20 cellular contexts compared by ENCODE assay signal in genomic region chr19:10122066-10122465, GRCh38. TPM values are rescaled to one million over a fixed set of nuclear protein-coding genes. Genes with fewer than 3 reads are reported as not detected.
DNase-seq lines count a peak whose midpoint lies in the region; ATAC-seq and TF ChIP-seq lines count a peak whose summit lies in the region.
"Had no signal": no experiment of that assay in that cellular context is flagged by ENCODE, and none has a peak within 500 bp of the region (broad histone marks: within the 10 kb centered on the region; RNA-seq: fewer than 3 reads in every experiment).

No MANE protein-coding gene starts in this region.

- H3K4me3 Mint-ChIP-seq in MCF 10A (ENCODE audit: unreplicated experiment) (no peak overlapping the region), nephron (no peak overlapping the region)
- H3K4me3 Mint-ChIP-seq in CD8-positive, alpha-beta T cell: no peak overlapping the region
- H3K4me3 Mint-ChIP-seq: effector memory CD8-positive, alpha-beta T cell; neural progenitor cell; T-cell had no signal

- no TSS peak for BruUV-seq in MCF 10A (replicated peaks; lab: Mats Ljungman, UMichigan)

- 5 to 6% methylated on average over 6 of the region's 6 CpGs for WGBS in aorta, 2 donors

- H3K36me3 Mint-ChIP-seq in MCF 10A (ENCODE audit: insufficient read depth, unreplicated experiment) (peaks cover 18% of the 10 kb centered on the region), nephron (ENCODE audit: low read depth) (peaks cover 13% of the 10 kb centered on the region)
- peaks cover 23% of the 10 kb centered on the region for H3K36me3 Mint-ChIP-seq in CD8-positive, alpha-beta T cell

- TF ChIP-seq CTCF in MCF 10A (IDR thresholded peaks at IDR 0.05; ENCODE audit: unreplicated experiment): no peak
- no peak for TF ChIP-seq CTCF in breast epithelium (IDR thresholded peaks at IDR 0.05)
- TF ChIP-seq CTCF in coronary artery (IDR thresholded peaks at IDR 0.05): no peak
- TF ChIP-seq CTCF in nephron (IDR thresholded peaks at IDR 0.05; ENCODE audit: unreplicated experiment in 3 of 3): no peak
- no peak for TF ChIP-seq CTCF in CD8-positive, alpha-beta T cell (IDR thresholded peaks at IDR 0.05)

- H3K27me3 Mint-ChIP-seq in MCF 10A (ENCODE audit: insufficient read depth, unreplicated experiment) (no peaks in the 10 kb centered on the region), nephron (ENCODE audit: low read depth) (peaks cover 3% of the 10 kb centered on the region)
- H3K27me3 Mint-ChIP-seq in CD8-positive, alpha-beta T cell (ENCODE audit: low read depth): no peaks in the 10 kb centered on the region
- H3K27me3 Mint-ChIP-seq: effector memory CD8-positive, alpha-beta T cell; T-cell had no signal

- no peak overlapping the region for H3K4me3 ChIP-seq in breast epithelium
- H3K4me3 ChIP-seq in coronary artery: no peak overlapping the region
- H3K4me3 ChIP-seq in aorta (ENCODE audit: low read length in 2 of 2): no peak overlapping the region
- H3K4me3 ChIP-seq in CD8-positive, alpha-beta T cell (ENCODE audit: low read depth, low read length): no peak overlapping the region
- H3K4me3 ChIP-seq: A549, adrenal gland, hepatocyte, neural progenitor cell, skin epidermis had no signal

- peaks cover 6% of the 10 kb centered on the region for H3K4me1 Mint-ChIP-seq in MCF 10A (ENCODE audit: insufficient read depth, unreplicated experiment)
- H3K4me1 Mint-ChIP-seq in nephron: peaks cover 11% of the 10 kb centered on the region
- peaks cover 20% of the 10 kb centered on the region for H3K4me1 Mint-ChIP-seq in CD8-positive, alpha-beta T cell (ENCODE audit: low read depth)

- H3K27ac Mint-ChIP-seq in MCF 10A (ENCODE audit: low read depth, unreplicated experiment) (peak overlapping the region; percentile 33), nephron (peak overlapping the region in 2 of 3 experiments; percentile 37 to 79)
- no peak overlapping the region for H3K27ac Mint-ChIP-seq in CD8-positive, alpha-beta T cell
- H3K27ac Mint-ChIP-seq: effector memory CD8-positive, alpha-beta T cell; neural progenitor cell; T-cell had no signal

- DNase-seq in MCF 10A (ENCODE audit: unreplicated experiment) (no peak), breast epithelium (ENCODE audit: low spot score in 2 of 2) (no peak), coronary artery (ENCODE audit: low spot score) (no peak), aorta (peak in 1 of 2 donors; percentile 67)
- DNase-seq in activated effector memory CD4-positive, alpha-beta T cell treated with anti-CD3 and anti-CD28 coated beads, Interleukin-2, amount 50 U/mL, for 16 hours: no peak
- no peak for DNase-seq in activated effector memory CD4-positive, alpha-beta T cell treated with Interleukin-2 at 50 U/mL for 16 hours
- no peak for DNase-seq in CD8-positive, alpha-beta T cell
- DNase-seq: activated CD4-positive, CD25-positive, alpha-beta regulatory T cell treated with anti-CD3 and anti-CD28 coated beads, Interleukin-2, amount 50 U/mL, for 72 hours; DMS153; effector memory CD8-positive, alpha-beta T cell; NCI-H510A; T-cell had no signal

- TF ChIP-seq POLR2A in breast epithelium (IDR thresholded peaks at IDR 0.05): no peak

- H3K36me3 ChIP-seq in breast epithelium (no peaks in the 10 kb centered on the region), aorta (ENCODE audit: control insufficient read depth in 1 of 2, insufficient read depth in 2 of 2, low read length in 1 of 2) (no peaks in the 10 kb centered on the region)
- H3K36me3 ChIP-seq in CD8-positive, alpha-beta T cell (ENCODE audit: insufficient read depth, low read length): peaks cover 12% of the 10 kb centered on the region
- H3K36me3 ChIP-seq: neural progenitor cell had no signal

- H3K4me1 ChIP-seq in breast epithelium (peaks cover 4 to 8% of the 10 kb centered on the region in 2 donors), aorta (ENCODE audit: control insufficient read depth in 1 of 2, insufficient read depth in 2 of 2, low read length in 2 of 2) (no peaks in the 10 kb centered on the region)
- peaks cover 21% of the 10 kb centered on the region for H3K4me1 ChIP-seq in CD8-positive, alpha-beta T cell (ENCODE audit: insufficient read depth, low read length)
- H3K4me1 ChIP-seq: neural progenitor cell had no signal

- H3K9me3 ChIP-seq in breast epithelium (no peaks in the 10 kb centered on the region), aorta (ENCODE audit: control insufficient read depth, low read length) (no peaks in the 10 kb centered on the region)
- no peaks in the 10 kb centered on the region for H3K9me3 ChIP-seq in CD8-positive, alpha-beta T cell (ENCODE audit: low read length)
- H3K9me3 ChIP-seq: A549, adrenal gland had no signal

- H3K27me3 ChIP-seq in breast epithelium: no peaks in the 10 kb centered on the region
- no peaks in the 10 kb centered on the region for H3K27me3 ChIP-seq in aorta (ENCODE audit: control insufficient read depth in 1 of 2, insufficient read depth in 2 of 2, low read length in 1 of 2)
- no peaks in the 10 kb centered on the region for H3K27me3 ChIP-seq in CD8-positive, alpha-beta T cell (ENCODE audit: insufficient read depth, low read length)
- H3K27me3 ChIP-seq: adrenal gland, hepatocyte, neural progenitor cell had no signal

- H3K9me3 Mint-ChIP-seq in MCF 10A (ENCODE audit: unreplicated experiment) (no peaks in the 10 kb centered on the region), nephron (no peaks in the 10 kb centered on the region)
- H3K9me3 Mint-ChIP-seq in CD8-positive, alpha-beta T cell: no peaks in the 10 kb centered on the region
- H3K9me3 Mint-ChIP-seq: effector memory CD8-positive, alpha-beta T cell; neural progenitor cell; T-cell had no signal

- POLR2A ChIA-PET in MCF 10A (lab: Yijun Ruan, JAX): interaction anchor here (0.7 to 1.2 kb wide), 2 partner anchors 11 to 16 kb away, joined by 4 read pairs; partner anchors contain the start of gene PPAN
- POLR2A ChIA-PET in CD8-positive, alpha-beta T cell (lab: Charles Lee): interaction anchor here (0.6 to 1.3 kb wide), 3 partner anchors 10 to 20 kb away, joined by 3 to 4 read pairs (median 3); partner anchors contain the start of gene ANGPTL6

- intact Hi-C loops in MCF 10A (cut with micrococcal nuclease): no loop called here
- intact Hi-C loops in breast epithelium (cut with DNase I; ENCODE audit: low total_unique reads): no loop called here
- intact Hi-C loops in aorta (cut with DNase I): no loop called here
- intact Hi-C loops in CD8-positive, alpha-beta T cell (cut with DNase I, micrococcal nuclease): no loop called here

- CTCF ChIA-PET in MCF 10A (lab: Yijun Ruan, JAX): interaction anchor here (0.6 to 1.4 kb wide), 3 partner anchors 70 to 280 kb away, joined by 3 to 5 read pairs (median 4); no protein-coding TSS in a partner anchor
- CTCF ChIA-PET in CD8-positive, alpha-beta T cell (lab: Charles Lee): interaction anchor here (1.0 kb wide), 1 partner anchor 137 kb away, joined by 4 read pairs; no protein-coding TSS in a partner anchor

- peak; percentile 51 for ATAC-seq in aorta (ENCODE audit: low FRiP score)
- ATAC-seq in CD8-positive, alpha-beta T cell: no peak
- ATAC-seq: A549; effector memory CD8-positive, alpha-beta T cell; HepG2; left lobe of liver; T-cell had no signal

- no peak overlapping the region for H3K27ac ChIP-seq in breast epithelium
- H3K27ac ChIP-seq in coronary artery: peak overlapping the region; percentile 10 to 69
- H3K27ac ChIP-seq in aorta (ENCODE audit: low read depth in 1 of 2, low read length in 2 of 2): peak overlapping the region in 1 of 2 donors; percentile 84
- H3K27ac ChIP-seq in CD8-positive, alpha-beta T cell (ENCODE audit: low read depth, low read length): no peak overlapping the region
- H3K27ac ChIP-seq: A549, neural progenitor cell had no signal

RNA-seq across cellular contexts. Expression of gene EIF3G, which starts 2.4 kb away (rescaled TPM):
- total RNA-seq in MCF 10A (2022) (224 and 249 TPM in 2 replicates), breast epithelium (100 to 1,000 TPM; 293 to 322 (median 308) TPM), aorta (100 to 1,000 TPM; 143 to 176 TPM)
- 100 to 1,000 TPM; 162 to 319 TPM for polyA plus RNA-seq in aorta
- 100 to 1,000 TPM; 331 to 334 TPM for total RNA-seq in CD8-positive, alpha-beta T cell

RNA-seq across cellular contexts. Expression of gene P2RY11, which starts 10.6 kb away (rescaled TPM):
- total RNA-seq in MCF 10A (2022) (36.1 and 43.1 TPM in 2 replicates), breast epithelium (1 to 10 TPM; 4.0 to 7.2 (median 4.3) TPM), aorta (10 to 100 TPM in 1 of 2 donors, 1 to 10 TPM in 1; 9.7 to 10.5 TPM)
- polyA plus RNA-seq in aorta: 10 to 100 TPM in 1 of 2 donors, 1 to 10 TPM in 1; 5.3 to 16.0 TPM
- 10 to 100 TPM; 74.4 to 76.3 TPM for total RNA-seq in CD8-positive, alpha-beta T cell

RNA-seq across cellular contexts. Expression of gene PPAN, which starts 15.9 kb away (rescaled TPM):
- total RNA-seq in MCF 10A (2022) (95.0 and 123 TPM in 2 replicates), breast epithelium (10 to 100 TPM; 17.1 to 44.2 (median 35.3) TPM), aorta (10 to 100 TPM; 24.3 to 30.9 TPM)
- 10 to 100 TPM; 13.1 to 24.7 TPM for polyA plus RNA-seq in aorta
- total RNA-seq in CD8-positive, alpha-beta T cell: 100 to 1,000 TPM in 1 of 2 experiments, 10 to 100 TPM in 1; 97.6 to 114 TPM

RNA-seq across cellular contexts. Expression of gene ANGPTL6, which starts 19.6 kb away (rescaled TPM):
- total RNA-seq in MCF 10A (2022) (0.44 TPM in 1 of 2 replicates, not detected in the other), breast epithelium (under 1 TPM in 2 of 3 donors, not detected in 1; 0.29 to 0.33 TPM), aorta (under 1 TPM; 0.19 to 0.24 TPM)
- under 1 TPM; 0.41 to 0.63 TPM for polyA plus RNA-seq in aorta
- total RNA-seq in CD8-positive, alpha-beta T cell: 1 to 10 TPM; 1.2 TPM

RNA-seq across cellular contexts. Expression of gene SHFL, which starts 35.9 kb away (rescaled TPM):
- total RNA-seq in MCF 10A (2022) (11.9 and 17.6 TPM in 2 replicates), breast epithelium (10 to 100 TPM; 26.4 to 47.6 (median 34.1) TPM), aorta (10 to 100 TPM; 32.1 to 50.5 TPM)
- polyA plus RNA-seq in aorta: 10 to 100 TPM; 20.3 to 70.2 TPM
- 10 to 100 TPM; 56.4 to 61.6 TPM for total RNA-seq in CD8-positive, alpha-beta T cell

Comparison
In these comparisons a context has a peak if more than half of its experiments do, and no peak if none do; other contexts are left out.
1. H3K27ac ChIP-seq: peak in coronary artery (2 of 2); none in breast epithelium (0 of 2) and CD8-positive, alpha-beta T cell (single experiment).